ENCODE assay signal across 9 cellular contexts in the genomic region with DNA sequence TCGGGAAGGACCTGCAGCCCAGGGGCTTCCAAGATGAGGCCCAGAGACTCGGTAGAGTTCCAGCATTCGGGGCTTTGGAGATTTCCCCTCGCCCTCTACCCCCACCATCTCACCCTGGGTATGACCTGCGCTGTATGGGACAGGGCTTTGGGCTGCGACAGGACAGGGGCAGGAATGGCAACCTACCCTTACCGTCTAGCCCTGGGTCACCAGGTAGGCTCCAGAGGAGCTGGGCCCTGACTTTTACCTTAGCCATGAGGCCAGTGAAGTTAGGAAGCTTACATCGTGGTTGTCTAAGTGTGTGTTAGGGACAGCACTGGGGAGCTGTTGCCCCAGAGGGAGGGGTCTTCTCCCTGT. TPM values are rescaled to one million over a fixed set of nuclear protein-coding genes. Genes with fewer than 3 reads are reported as not detected.
A peak's percentile ranks its signal among the peaks of the same experiment; 100 is the strongest.
DNase-seq lines count a peak whose midpoint lies in the region; ATAC-seq, FAIRE-seq and TF ChIP-seq lines count a peak whose summit lies in the region.
"Had no signal": no experiment of that assay in that cellular context is flagged by ENCODE, and none has a peak within 500 bp of the region (broad histone marks: within the 10 kb centered on the region; RNA-seq: fewer than 3 reads in every experiment).

No MANE protein-coding gene starts in this region.

- H4K20me1 ChIP-seq in PC-3 (ENCODE audit: low read length) (no peaks in the 10 kb centered on the region), osteoblast (ENCODE audit: insufficient read depth, low read length) (peaks cover 12% of the 10 kb centered on the region)

- H3K27me3 Mint-ChIP-seq in CD8-positive, alpha-beta T cell (ENCODE audit: low read depth) = no peaks in the 10 kb centered on the region

- no peaks in the 10 kb centered on the region for H3K9me3 Mint-ChIP-seq in CD8-positive, alpha-beta T cell

- H3K4me3 Mint-ChIP-seq in CD8-positive, alpha-beta T cell = peak overlapping the region; percentile 88

- H3K36me3 ChIP-seq in CD8-positive, alpha-beta T cell (ENCODE audit: insufficient read depth, low read length) = peaks cover 7% of the 10 kb centered on the region
- peaks cover 2% of the 10 kb centered on the region; the same call in 1 of the 2 replicates for H3K36me3 ChIP-seq in PC-3 (ENCODE audit: low read depth, low read length)
- H3K36me3 ChIP-seq in esophagus muscularis mucosa = peaks cover 2 to 35% (median 30%) of the 10 kb centered on the region in 4 donors
- H3K36me3 ChIP-seq in osteoblast (ENCODE audit: insufficient read depth, low read length) = peaks cover 4% of the 10 kb centered on the region

- H3F3A ChIP-seq in PC-3 (ENCODE audit: low read length, unreplicated experiment) = peaks cover 4% of the 10 kb centered on the region

- peak overlapping the region; percentile 70 for H3K4me3 ChIP-seq in CD8-positive, alpha-beta T cell (ENCODE audit: low read depth, low read length)
- H3K4me3 ChIP-seq in PC-3 (ENCODE audit: low read length) = peak overlapping the region; percentile 76
- H3K4me3 ChIP-seq in esophagus muscularis mucosa = peak overlapping the region; percentile 65 to 83 (median 70)
- H3K4me3 ChIP-seq in osteoblast (ENCODE audit: insufficient read depth, low read length) = peak overlapping the region; percentile 76

- H3K27ac ChIP-seq in CD8-positive, alpha-beta T cell (ENCODE audit: low read depth, low read length) = peak overlapping the region; percentile 91
- no peak overlapping the region for H3K27ac ChIP-seq in PC-3 (ENCODE audit: low read length)
- peak overlapping the region; percentile 88 to 90 (median 90) for H3K27ac ChIP-seq in esophagus muscularis mucosa (replicated peaks in 1 of 4)
- H3K27ac ChIP-seq in osteoblast (ENCODE audit: low read depth, low read length) = no peak overlapping the region

- intact Hi-C loops in CD8-positive, alpha-beta T cell (cut with DNase I, micrococcal nuclease) = no loop called here
- intact Hi-C loops in PC-3 (cut with micrococcal nuclease) = no loop called here
- intact Hi-C loops in esophagus muscularis mucosa (cut with DNase I) = no loop called here

- H3K79me2 ChIP-seq in PC-3 (ENCODE audit: low read length) (no peaks in the 10 kb centered on the region), osteoblast (ENCODE audit: insufficient read depth, low read length) (no peaks in the 10 kb centered on the region)

- no peak for FAIRE-seq in GM19239 (lab: Jason Lieb, UNC)

- POLR2A ChIA-PET in CD8-positive, alpha-beta T cell (lab: Charles Lee) = interaction anchor here (0.9 to 28.6 kb wide), 10 partner anchors 7 to 190 kb away, joined by 3 to 685 read pairs (median 8); partner anchors contain the start of genes DUSP7, GLYCTK, TWF2 and WDR82
- POLR2A ChIA-PET in PC-3 (lab: Charles Lee; ENCODE audit: unreplicated experiment) = interaction anchor here (0.6 to 1.0 kb wide), 3 partner anchors 30 to 303 kb away, joined by 3 to 14 read pairs (median 4); partner anchors contain the start of gene POC1A

- peak; percentile 9 for ATAC-seq in CD8-positive, alpha-beta T cell
- peak; percentile 2 for ATAC-seq in PC-3

- peak overlapping the region; percentile 96 for H3K27ac Mint-ChIP-seq in CD8-positive, alpha-beta T cell

- CTCF ChIA-PET in CD8-positive, alpha-beta T cell (lab: Charles Lee) = interaction anchor here (1.4 to 29.3 kb wide), 7 partner anchors 8 to 39 kb away, joined by 3 to 622 read pairs (median 6); partner anchors contain the start of genes GLYCTK and WDR82
- CTCF ChIA-PET in PC-3 (lab: Charles Lee) = interaction anchor here (0.6 to 1.0 kb wide), 4 partner anchors 32 to 239 kb away, joined by 3 to 4 read pairs (median 4); partner anchors contain the start of gene WDR82

- no peaks in the 10 kb centered on the region for H3K9me2 ChIP-seq in PC-3 (replicated peaks; ENCODE audit: low read length)

- DNase-seq in CD8-positive, alpha-beta T cell = no peak
- no peak for DNase-seq in PC-3
- no peak for DNase-seq in esophagus muscularis mucosa (ENCODE audit: extremely low spot score)
- DNase-seq in osteoblast (ENCODE audit: insufficient read length, low spot score, missing footprints) = peak; percentile 90
- no peak for DNase-seq in DMS79 (lab: John Stamatoyannopoulos, UW)
- no peak for DNase-seq in GM19239 (ENCODE audit: insufficient read length, low spot score)
- DNase-seq in NCI-H1105 treated with DMSO at 0.1 percent for 48 hours (lab: John Stamatoyannopoulos, UW) = no peak
- DNase-seq in C1 segment of cervical spinal cord (lab: John Stamatoyannopoulos, UW) = no peak

- TF ChIP-seq POLR2A in esophagus muscularis mucosa (IDR thresholded peaks at IDR 0.05; ENCODE audit: low read depth) = no peak

- peaks cover 84% of the 10 kb centered on the region for H3K4me1 ChIP-seq in CD8-positive, alpha-beta T cell (ENCODE audit: insufficient read depth, low read length)
- H3K4me1 ChIP-seq in PC-3 (ENCODE audit: insufficient read depth, low read length) (peaks cover 31% of the 10 kb centered on the region), esophagus muscularis mucosa (peaks cover 15 to 41% (median 37%) of the 10 kb centered on the region in 4 donors), osteoblast (ENCODE audit: insufficient read depth, low read length) (peaks cover 9% of the 10 kb centered on the region)

- peaks cover 82% of the 10 kb centered on the region for H3K4me1 Mint-ChIP-seq in CD8-positive, alpha-beta T cell (ENCODE audit: low read depth)

- TF ChIP-seq EP300 in esophagus muscularis mucosa (IDR thresholded peaks at IDR 0.05) = no peak

- peaks cover 49% of the 10 kb centered on the region for H3K36me3 Mint-ChIP-seq in CD8-positive, alpha-beta T cell

- no peaks in the 10 kb centered on the region for H3K27me3 ChIP-seq in CD8-positive, alpha-beta T cell (ENCODE audit: insufficient read depth, low read length)
- H3K27me3 ChIP-seq in PC-3 (ENCODE audit: low read length) = no peaks in the 10 kb centered on the region
- H3K27me3 ChIP-seq in esophagus muscularis mucosa = no peaks in the 10 kb centered on the region
- no peaks in the 10 kb centered on the region for H3K27me3 ChIP-seq in osteoblast (ENCODE audit: insufficient read depth, low read length)

- TSS peak; percentile 18 for BruUV-seq in PC-3 (replicated peaks; lab: Mats Ljungman, UMichigan)

- H3K9me3 ChIP-seq in CD8-positive, alpha-beta T cell (ENCODE audit: low read length) = no peaks in the 10 kb centered on the region
- no peaks in the 10 kb centered on the region for H3K9me3 ChIP-seq in PC-3 (ENCODE audit: low read length)
- H3K9me3 ChIP-seq in esophagus muscularis mucosa = no peaks in the 10 kb centered on the region
- no peaks in the 10 kb centered on the region for H3K9me3 ChIP-seq in osteoblast (ENCODE audit: low read depth, low read length)

- peak overlapping the region; percentile 43 for H3K9ac ChIP-seq in PC-3 (ENCODE audit: low read length)

- 28% methylated on average over 8 of the region's 8 CpGs for WGBS in esophagus muscularis mucosa

- H2AFZ ChIP-seq in PC-3 (ENCODE audit: low read length) = peak overlapping the region; percentile 86
- peak overlapping the region; percentile 67 for H2AFZ ChIP-seq in osteoblast (ENCODE audit: low read length)

- peak overlapping the region; percentile 88 for H3K4me2 ChIP-seq in PC-3 (ENCODE audit: low read length)
- peak overlapping the region; percentile 84 for H3K4me2 ChIP-seq in osteoblast (ENCODE audit: insufficient read depth, low read length)

- no peak for TF ChIP-seq CTCF in CD8-positive, alpha-beta T cell (IDR thresholded peaks at IDR 0.05)
- TF ChIP-seq CTCF in PC-3 (conservative IDR thresholded peaks at IDR 0.05; ENCODE audit: low read depth, low read length) (no peak), esophagus muscularis mucosa (IDR thresholded peaks at IDR 0.05) (no peak), osteoblast (IDR thresholded peaks at IDR 0.05; ENCODE audit: extremely low read depth, low read depth, low read length) (no peak)

RNA-seq across cellular contexts. Expression of gene PPM1M, which starts 0.7 kb away (rescaled TPM):
- total RNA-seq in CD8-positive, alpha-beta T cell = 10 to 100 TPM; 43.9 to 46.9 TPM
- 8.5 and 12.4 TPM in 2 replicates for total RNA-seq in PC-3 (2014; rRNA removed)
- total RNA-seq in esophagus muscularis mucosa = 10 to 100 TPM; 24.1 to 35.7 (median 32.4) TPM
- 23.9 and 28.2 TPM in 2 replicates for total RNA-seq in osteoblast

RNA-seq across cellular contexts. Expression of gene TWF2, which starts 7.3 kb away (rescaled TPM):
- total RNA-seq in CD8-positive, alpha-beta T cell = 10 to 100 TPM; 31.1 to 31.2 TPM
- total RNA-seq in PC-3 (2014; rRNA removed) (147 and 166 TPM in 2 replicates), esophagus muscularis mucosa (10 to 100 TPM; 66.4 to 89.5 (median 79.9) TPM), osteoblast (115 and 138 TPM in 2 replicates)

RNA-seq across cellular contexts. Expression of gene TLR9, which starts 20.8 kb away (rescaled TPM):
- total RNA-seq in CD8-positive, alpha-beta T cell = under 1 TPM in 1 of 2 experiments, not detected in 1; 0.33 TPM
- total RNA-seq in PC-3 (2014; rRNA removed) (not detected in 2 replicates), esophagus muscularis mucosa (under 1 TPM in 3 of 4 donors, not detected in 1; 0.13 to 0.69 (median 0.17) TPM), osteoblast (not detected in 2 replicates)
- total RNA-seq: subcutaneous adipose tissue had no signal

RNA-seq across cellular contexts. Expression of gene WDR82, which starts 32.2 kb away (rescaled TPM):
- 100 to 1,000 TPM; 115 to 117 TPM for total RNA-seq in CD8-positive, alpha-beta T cell
- 56.2 and 56.4 TPM in 2 replicates for total RNA-seq in PC-3 (2014; rRNA removed)
- 100 to 1,000 TPM in 1 of 4 donors, 10 to 100 TPM in 3; 62.6 to 101 (median 80.9) TPM for total RNA-seq in esophagus muscularis mucosa
- total RNA-seq in osteoblast = 54.2 and 58.3 TPM in 2 replicates

RNA-seq across cellular contexts. Expression of gene GLYCTK, which starts 41.4 kb away (rescaled TPM):
- 10 to 100 TPM; 27.1 to 28.1 TPM for total RNA-seq in CD8-positive, alpha-beta T cell
- total RNA-seq in PC-3 (2014; rRNA removed) (11.3 and 11.7 TPM in 2 replicates), esophagus muscularis mucosa (1 to 10 TPM; 4.1 to 5.3 (median 4.8) TPM), osteoblast (13.8 and 15.0 TPM in 2 replicates)

Comparison
In these comparisons a context has a peak if more than half of its experiments do, and no peak if none do; other contexts are left out.
1. H3K27ac ChIP-seq: peak in CD8-positive, alpha-beta T cell (single experiment) and esophagus muscularis mucosa (4 of 4); none in PC-3 (single experiment) and osteoblast (single experiment).
2. Peak in every context shown above with its lines, with median percentiles within 50 percentile points of each other: H3K4me3 ChIP-seq.